27 cellular contexts compared by ENCODE assay signal in the genomic region with DNA sequence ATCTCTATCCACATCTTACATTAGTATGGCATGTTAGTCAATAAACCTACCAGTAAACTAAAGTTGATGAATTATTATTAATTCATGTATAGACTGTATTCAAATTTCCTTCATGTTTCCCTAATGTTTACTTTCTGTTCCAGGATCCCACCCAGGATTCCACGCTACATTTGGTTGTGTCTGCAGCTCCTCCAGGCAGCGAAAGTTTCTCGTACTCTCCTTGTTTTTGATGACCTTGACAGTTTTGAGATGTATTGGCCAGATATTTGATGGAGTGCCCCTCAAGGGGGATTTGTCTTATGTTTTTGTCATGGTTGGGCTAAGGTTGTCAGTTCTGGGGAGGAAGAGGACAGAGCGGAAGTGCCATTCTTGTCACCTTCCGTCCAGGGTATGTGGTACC.
A peak's percentile ranks its signal among the peaks of the same experiment; 100 is the strongest.
DNase-seq lines count a peak whose midpoint lies in the region; ATAC-seq, FAIRE-seq and TF ChIP-seq lines count a peak whose summit lies in the region.
"Had no signal": no experiment of that assay in that cellular context is flagged by ENCODE, and none has a peak within 500 bp of the region (broad histone marks: within the 10 kb centered on the region; RNA-seq: fewer than 3 reads in every experiment).

No MANE protein-coding gene starts in this region.

- H3K4me1 ChIP-seq in HepG2 (ENCODE audit: insufficient read depth, low read length) (no peaks in the 10 kb centered on the region), right lobe of liver (no peaks in the 10 kb centered on the region), IMR-90 (ENCODE audit: control insufficient read depth, insufficient read depth, low read length) (no peaks in the 10 kb centered on the region), neural progenitor cell (peaks cover 23% of the 10 kb centered on the region)
- H3K4me1 ChIP-seq: BE2C had no signal

- H2BK5ac ChIP-seq in IMR-90 (ENCODE audit: low read depth, low read length, poor library complexity, severe bottlenecking), result no peak overlapping the region

- H3K27me3 Mint-ChIP-seq in neural progenitor cell (ENCODE audit: insufficient read depth, low read depth) (peaks cover 9% of the 10 kb centered on the region), nephron progenitor cell (ENCODE audit: low read depth, poor library complexity) (no peaks in the 10 kb centered on the region)
- H3K27me3 Mint-ChIP-seq: CD8-positive, alpha-beta memory T cell had no signal

- H3K27ac ChIP-seq in HepG2 (ENCODE audit: extremely low read length, insufficient read depth, low read length) (no peak overlapping the region), right lobe of liver (no peak overlapping the region), IMR-90 (ENCODE audit: insufficient read depth, low read length) (no peak overlapping the region), neural progenitor cell (no peak overlapping the region)
- H3K27ac ChIP-seq: 22Rv1, BLaER1 had no signal

- DNase-seq in HepG2 (ENCODE audit: low spot score), result no peak
- no peak for DNase-seq in right lobe of liver
- no peak for DNase-seq in IMR-90
- no peak for DNase-seq in neural progenitor cell (ENCODE audit: low spot score)
- no peak for DNase-seq in pons (ENCODE audit: low spot score)
- DNase-seq in midbrain (lab: John Stamatoyannopoulos, UW), result no peak
- no peak for DNase-seq in nephron progenitor cell
- DNase-seq: ACHN; BE2C; C1 segment of cervical spinal cord; CD4-positive, alpha-beta memory T cell; CD4-positive, CD25-positive, alpha-beta regulatory T cell; CD8-positive, alpha-beta memory T cell; COR-L47; DMS 273 treated with DMSO at 0.1 percent for 48 hours; DMS153; DMS53; DMS79; DND-41; EL; GDM1 had no signal

- no peaks in the 10 kb centered on the region for H3K79me1 ChIP-seq in IMR-90 (ENCODE audit: low read depth in 1 of 2, low read length in 2 of 2)

- H2BK20ac ChIP-seq in IMR-90 (ENCODE audit: low read depth, low read length), result no peak overlapping the region

- no peak overlapping the region for H4K5ac ChIP-seq in IMR-90 (ENCODE audit: low read depth, low read length)

- H3K9ac ChIP-seq in HepG2 (ENCODE audit: insufficient read depth, low read depth, low read length), result no peak overlapping the region
- no peak overlapping the region for H3K9ac ChIP-seq in IMR-90 (ENCODE audit: low read depth, low read length)
- no peak overlapping the region for H3K9ac ChIP-seq in neural progenitor cell
- H3K9ac ChIP-seq: BLaER1 had no signal

- no peak overlapping the region for H3K18ac ChIP-seq in IMR-90 (ENCODE audit: low read depth, low read length)

- TF ChIP-seq CTCF in HepG2 (CRISPR knock-in tag; IDR thresholded peaks at IDR 0.05) (no peak), right lobe of liver (IDR thresholded peaks at IDR 0.05) (no peak), IMR-90 (conservative IDR thresholded peaks at IDR 0.05; ENCODE audit: low read depth, low read length) (no peak), neural progenitor cell (IDR thresholded peaks at IDR 0.05) (no peak), nephron progenitor cell (IDR thresholded peaks at IDR 0.05) (no peak)

- no peak for FAIRE-seq in HepG2 (lab: Jason Lieb, UNC)
- FAIRE-seq: GM12878, GM12892, GM19239 had no signal

- no peak overlapping the region for H3K23ac ChIP-seq in IMR-90 (ENCODE audit: low read depth, low read length)

- dilution Hi-C loops in IMR-90 (cut with HindIII; ENCODE audit: low sequenced_read_pairs, unreplicated experiment), result no loop called here

- in situ Hi-C loops in HepG2 (cut with HindIII; ENCODE audit: extremely low pct_ligation_motif_present, low pct_unique_long_range_greater_than_20kb), result no loop called here
- in situ Hi-C loops in IMR-90 (cut with MboI; ENCODE audit: low sequenced_read_pairs), result no loop called here

- BruUV-seq in HepG2 (replicated peaks; lab: Mats Ljungman, UMichigan) (no TSS peak), IMR-90 (replicated peaks; lab: Mats Ljungman, UMichigan) (no TSS peak)

- intact Hi-C loops in HepG2 (cut with micrococcal nuclease; ENCODE audit: unreplicated experiment), result no loop called here
- intact Hi-C loops in right lobe of liver (cut with DNase I), result no loop called here
- intact Hi-C loops in IMR-90 (cut with micrococcal nuclease), result no loop called here

- H3K36me3 ChIP-seq in HepG2 (replicated peaks in 1 of 2; ENCODE audit: control insufficient read depth in 1 of 2, insufficient read depth in 2 of 2, low read length in 2 of 2) (no peaks in the 10 kb centered on the region), right lobe of liver (no peaks in the 10 kb centered on the region), IMR-90 (ENCODE audit: control insufficient read depth, insufficient read depth, low read length) (no peaks in the 10 kb centered on the region), neural progenitor cell (no peaks in the 10 kb centered on the region)
- H3K36me3 ChIP-seq: BE2C, BLaER1 had no signal

- no peak overlapping the region for H3K14ac ChIP-seq in IMR-90 (replicated peaks; ENCODE audit: low read depth, low read length)

- ATAC-seq in HepG2, result no peak
- no peak for ATAC-seq in right lobe of liver
- no peak for ATAC-seq in IMR-90 (ENCODE audit: low read depth)
- ATAC-seq: GM12878 had no signal

- H2BK15ac ChIP-seq in IMR-90 (ENCODE audit: low read depth, low read length), result no peak overlapping the region

- H3K9me3 ChIP-seq in HepG2 (ENCODE audit: low read length) (peaks cover 70% of the 10 kb centered on the region), right lobe of liver (no peaks in the 10 kb centered on the region), IMR-90 (ENCODE audit: control insufficient read depth, insufficient read depth, low read length) (peaks cover 20% of the 10 kb centered on the region), neural progenitor cell (ENCODE audit: low read depth) (no peaks in the 10 kb centered on the region)
- H3K9me3 ChIP-seq: BE2C had no signal

- TF ChIP-seq POLR2A in HepG2 (IDR thresholded peaks at IDR 0.05; ENCODE audit: insufficient read depth in 1 of 2, low read depth in 2 of 2, low read length in 2 of 2) (no peak), right lobe of liver (IDR thresholded peaks at IDR 0.05) (no peak), IMR-90 (IDR thresholded peaks at IDR 0.05; ENCODE audit: low read depth, low read length) (no peak)

- H2BK120ac ChIP-seq in IMR-90 (ENCODE audit: low read depth, low read length), result no peak overlapping the region

- H3K4me3 Mint-ChIP-seq in neural progenitor cell (peak overlapping the region; percentile 29), nephron progenitor cell (no peak overlapping the region)
- H3K4me3 Mint-ChIP-seq: CD14-positive monocyte; CD4-positive, alpha-beta memory T cell; CD4-positive, CD25-positive, alpha-beta regulatory T cell; CD8-positive, alpha-beta memory T cell had no signal

- H4K20me1 ChIP-seq in HepG2 (ENCODE audit: insufficient read depth, low read length) (no peaks in the 10 kb centered on the region), IMR-90 (ENCODE audit: insufficient read depth, low read length) (no peaks in the 10 kb centered on the region), neural progenitor cell (ENCODE audit: low read depth) (no peaks in the 10 kb centered on the region)
- H4K20me1 ChIP-seq: BLaER1 had no signal

- no peak overlapping the region for H3K4me2 ChIP-seq in HepG2 (ENCODE audit: low read depth, low read length)
- no peak overlapping the region for H3K4me2 ChIP-seq in IMR-90 (ENCODE audit: low read depth, low read length)
- H3K4me2 ChIP-seq in neural progenitor cell, result no peak overlapping the region

- H3K79me2 ChIP-seq in HepG2 (ENCODE audit: insufficient read depth, low read length) (no peaks in the 10 kb centered on the region), neural progenitor cell (ENCODE audit: low read depth) (no peaks in the 10 kb centered on the region)

- H2AK5ac ChIP-seq in IMR-90 (ENCODE audit: low read depth, low read length), result no peak overlapping the region

- no peak overlapping the region for H3K56ac ChIP-seq in IMR-90 (ENCODE audit: extremely low read depth, insufficient read depth, low read length)

- no peak overlapping the region for H4K91ac ChIP-seq in IMR-90 (ENCODE audit: insufficient read depth, low read depth, low read length)

- no peaks in the 10 kb centered on the region for H3K36me3 Mint-ChIP-seq in neural progenitor cell
- no peaks in the 10 kb centered on the region for H3K36me3 Mint-ChIP-seq in nephron progenitor cell (ENCODE audit: low read depth)
- H3K36me3 Mint-ChIP-seq: CD14-positive monocyte; CD4-positive, alpha-beta memory T cell; CD4-positive, CD25-positive, alpha-beta regulatory T cell; CD8-positive, alpha-beta memory T cell had no signal

- no peak overlapping the region for H4K8ac ChIP-seq in IMR-90 (ENCODE audit: low read depth in 2 of 2, low read length in 2 of 2)

- H3K9me1 ChIP-seq in IMR-90 (ENCODE audit: insufficient read depth, low read length), result no peaks in the 10 kb centered on the region

- H3K9me3 Mint-ChIP-seq in neural progenitor cell (peaks cover 4% of the 10 kb centered on the region), nephron progenitor cell (peaks cover 16% of the 10 kb centered on the region)

- H3K27ac Mint-ChIP-seq in neural progenitor cell (peak overlapping the region; percentile 13), nephron progenitor cell (no peak overlapping the region)
- H3K27ac Mint-ChIP-seq: CD14-positive monocyte; CD4-positive, alpha-beta memory T cell; CD4-positive, CD25-positive, alpha-beta regulatory T cell; CD8-positive, alpha-beta memory T cell had no signal

- no peak overlapping the region for H2AFZ ChIP-seq in HepG2 (ENCODE audit: low read length)
- H2AFZ ChIP-seq in IMR-90 (replicated peaks; ENCODE audit: low read length, poor library complexity), result no peak overlapping the region
- H2AFZ ChIP-seq in neural progenitor cell (replicated peaks), result no peak overlapping the region

- 63% methylated on average over 5 of the region's 5 CpGs for WGBS in HepG2 (ENCODE audit: low lambda C conversion rate)
- WGBS in right lobe of liver (ENCODE audit: insufficient coverage, low coverage, low lambda C conversion rate, missing lambda C conversion rate), result 66% methylated on average over 4 of the region's 5 CpGs
- WGBS in IMR-90 (ENCODE audit: extremely low coverage in 2 of 2, insufficient read length in 1 of 2), 2 experiments, result 95% methylated on average over 3 of the region's 5 CpGs; no CpG with 5 or more reads in 1 of the 2 experiments

- no peak overlapping the region for H2AK9ac ChIP-seq in IMR-90 (replicated peaks; ENCODE audit: low read depth, low read length, poor library complexity)

- H3K4me1 Mint-ChIP-seq in neural progenitor cell (peaks cover 26% of the 10 kb centered on the region), nephron progenitor cell (peaks cover 28% of the 10 kb centered on the region)
- H3K4me1 Mint-ChIP-seq: CD14-positive monocyte; CD4-positive, alpha-beta memory T cell; CD4-positive, CD25-positive, alpha-beta regulatory T cell; CD8-positive, alpha-beta memory T cell had no signal

- TF ChIP-seq EP300 in HepG2 (IDR thresholded peaks at IDR 0.05; ENCODE audit: low read depth in 2 of 2, low read length in 2 of 2) (no peak), HepG2 (CRISPR knock-in tag; IDR thresholded peaks at IDR 0.05; ENCODE audit: borderline replicate concordance) (no peak)

- POLR2A ChIA-PET in HepG2 (lab: Yijun Ruan, JAX), result no interaction called here
- POLR2A ChIA-PET in IMR-90 (lab: Charles Lee; ENCODE audit: unreplicated experiment), result no interaction called here

- H3K27me3 ChIP-seq in HepG2 (ENCODE audit: control insufficient read depth in 1 of 2, insufficient read depth in 2 of 2, low read length in 2 of 2) (no peaks in the 10 kb centered on the region), right lobe of liver (no peaks in the 10 kb centered on the region), IMR-90 (ENCODE audit: control insufficient read depth, insufficient read depth, low read length) (no peaks in the 10 kb centered on the region), neural progenitor cell (no peaks in the 10 kb centered on the region)
- H3K27me3 ChIP-seq: BE2C, BLaER1 had no signal

- CTCF ChIA-PET in HepG2 (lab: Yijun Ruan, JAX; ENCODE audit: low intra/inter-chr PET ratio, low total read pairs) (no interaction called here), IMR-90 (lab: Yijun Ruan, JAX) (no interaction called here)

- peaks cover 11% of the 10 kb centered on the region for H3F3A ChIP-seq in neural progenitor cell (ENCODE audit: low read depth)

- no peak overlapping the region for H3K4ac ChIP-seq in IMR-90 (ENCODE audit: low read depth, low read length)

- TF ChIP-seq RAD21 in HepG2 (CRISPR knock-in tag; IDR thresholded peaks at IDR 0.05), result no peak
- TF ChIP-seq RAD21 in IMR-90 (IDR thresholded peaks at IDR 0.05; ENCODE audit: low read length), result no peak

- no peak overlapping the region for H3K4me3 ChIP-seq in HepG2 (replicated peaks in 1 of 3; ENCODE audit: insufficient read depth in 1 of 3, low read depth in 2 of 3, low read length in 3 of 3)
- no peak overlapping the region for H3K4me3 ChIP-seq in right lobe of liver
- H3K4me3 ChIP-seq in IMR-90 (ENCODE audit: insufficient read depth, low read depth, low read length), result no peak overlapping the region
- H3K4me3 ChIP-seq in neural progenitor cell, result no peak overlapping the region
- H3K4me3 ChIP-seq: BLaER1, GM12878 had no signal
